Comparison of ENCODE assay signal across 3 cellular contexts in the genomic region with DNA sequence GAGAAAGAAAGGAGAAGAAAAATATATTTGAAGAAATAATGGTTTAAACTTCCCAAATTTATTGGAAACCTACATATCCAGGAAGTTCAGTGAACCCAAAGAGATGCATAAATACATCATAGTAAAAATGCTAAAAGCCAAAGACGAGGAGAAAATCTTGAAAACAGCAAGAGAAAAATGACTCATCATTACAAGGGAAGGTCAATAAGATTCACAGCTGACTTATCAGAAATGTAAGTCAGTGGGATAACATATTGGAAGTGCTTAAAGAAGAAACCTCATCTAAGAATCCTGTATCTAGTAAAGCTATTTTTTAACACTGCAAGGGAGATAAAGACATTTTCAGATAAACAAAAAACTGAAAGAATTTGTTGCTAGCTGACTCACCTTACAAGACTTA.
TF ChIP-seq lines count a peak whose summit lies in the region.

No MANE protein-coding gene starts in this region.

TF ChIP-seq in HepG2, 621 proteins besides CTCF, POLR2A, EP300 and RAD21:
- TF ChIP-seq ZNF317 (CRISPR knock-in tag; IDR thresholded peaks at IDR 0.05), result 0 out of 2 replicates have a peak, but pooled peaks have one; percentile 54
- no peak for TF ChIP-seq ZNF564 (CRISPR knock-in tag; IDR thresholded peaks at IDR 0.05)

TF ChIP-seq in WTC11, 78 proteins besides CTCF, POLR2A, EP300 and RAD21:
- TF ChIP-seq HMGA2 (CRISPR knock-in tag; IDR thresholded peaks at IDR 0.05), result no peak
- peak; percentile 71; the same call in 1 of the 2 replicates for TF ChIP-seq ZNF317 (CRISPR knock-in tag; IDR thresholded peaks at IDR 0.05; ENCODE audit: borderline replicate concordance, low read depth)

TF ChIP-seq in endothelial cell of umbilical vein, 7 proteins besides CTCF, POLR2A, EP300 and RAD21:
- TF ChIP-seq FOS (IDR thresholded peaks at IDR 0.05; ENCODE audit: borderline replicate concordance, insufficient read depth, low read length) (peak; percentile 23), GATA2 (IDR thresholded peaks at IDR 0.05; ENCODE audit: insufficient read depth, insufficient read length, low read depth, low read length) (no peak)
